In genomic region chr17:59362811-59363205, GRCh38 we compare ENCODE assay signal across 1 cellular context.
TF ChIP-seq lines count a peak whose summit lies in the region.

No MANE protein-coding gene starts in this region.

TF ChIP-seq in SK-N-SH, 30 proteins besides CTCF, POLR2A, EP300 and RAD21 (continued from another document):
- TF ChIP-seq REST (IDR thresholded peaks at IDR 0.05; ENCODE audit: low read depth, low read length) (no peak), USF1 (IDR thresholded peaks at IDR 0.05; ENCODE audit: borderline replicate concordance, low read depth) (no peak), NRF1 (IDR thresholded peaks at IDR 0.05; ENCODE audit: low read depth, low read length) (no peak), RCOR1 (IDR thresholded peaks at IDR 0.05; ENCODE audit: low read length) (no peak), POLR2AphosphoS5 (IDR thresholded peaks at IDR 0.05; ENCODE audit: low read depth, low read length) (no peak), NFIC (IDR thresholded peaks at IDR 0.05; ENCODE audit: borderline replicate concordance) (no peak), MEF2A (IDR thresholded peaks at IDR 0.05; ENCODE audit: borderline replicate concordance, low read depth) (no peak), JUND (IDR thresholded peaks at IDR 0.05) (no peak), SMC3 (IDR thresholded peaks at IDR 0.05; ENCODE audit: low read depth, low read length) (no peak), SIN3A (IDR thresholded peaks at IDR 0.05; ENCODE audit: borderline replicate concordance, low read depth, low read length) (no peak), ZBTB33 (IDR thresholded peaks at IDR 0.05; ENCODE audit: borderline replicate concordance, low read depth) (no peak), PBX3 (IDR thresholded peaks at IDR 0.05) (no peak), TAF1 (IDR thresholded peaks at IDR 0.05; ENCODE audit: borderline replicate concordance, low read depth, low read length) (no peak), EZH2phosphoT487 (IDR thresholded peaks at IDR 0.05; ENCODE audit: borderline replicate concordance, low read depth) (no peak), RXRA (IDR thresholded peaks at IDR 0.05; ENCODE audit: borderline replicate concordance, low read depth) (no peak)
- TF ChIP-seq, protein P1, sequence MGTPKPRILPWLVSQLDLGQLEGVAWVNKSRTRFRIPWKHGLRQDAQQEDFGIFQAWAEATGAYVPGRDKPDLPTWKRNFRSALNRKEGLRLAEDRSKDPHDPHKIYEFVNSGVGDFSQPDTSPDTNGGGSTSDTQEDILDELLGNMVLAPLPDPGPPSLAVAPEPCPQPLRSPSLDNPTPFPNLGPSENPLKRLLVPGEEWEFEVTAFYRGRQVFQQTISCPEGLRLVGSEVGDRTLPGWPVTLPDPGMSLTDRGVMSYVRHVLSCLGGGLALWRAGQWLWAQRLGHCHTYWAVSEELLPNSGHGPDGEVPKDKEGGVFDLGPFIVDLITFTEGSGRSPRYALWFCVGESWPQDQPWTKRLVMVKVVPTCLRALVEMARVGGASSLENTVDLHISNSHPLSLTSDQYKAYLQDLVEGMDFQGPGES (IDR thresholded peaks at IDR 0.05; ENCODE audit: low read depth, low read length), result no peak
- TF ChIP-seq, protein P2, sequence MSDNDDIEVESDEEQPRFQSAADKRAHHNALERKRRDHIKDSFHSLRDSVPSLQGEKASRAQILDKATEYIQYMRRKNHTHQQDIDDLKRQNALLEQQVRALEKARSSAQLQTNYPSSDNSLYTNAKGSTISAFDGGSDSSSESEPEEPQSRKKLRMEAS (IDR thresholded peaks at IDR 0.05; ENCODE audit: low read depth), result no peak
